In the genomic region with DNA sequence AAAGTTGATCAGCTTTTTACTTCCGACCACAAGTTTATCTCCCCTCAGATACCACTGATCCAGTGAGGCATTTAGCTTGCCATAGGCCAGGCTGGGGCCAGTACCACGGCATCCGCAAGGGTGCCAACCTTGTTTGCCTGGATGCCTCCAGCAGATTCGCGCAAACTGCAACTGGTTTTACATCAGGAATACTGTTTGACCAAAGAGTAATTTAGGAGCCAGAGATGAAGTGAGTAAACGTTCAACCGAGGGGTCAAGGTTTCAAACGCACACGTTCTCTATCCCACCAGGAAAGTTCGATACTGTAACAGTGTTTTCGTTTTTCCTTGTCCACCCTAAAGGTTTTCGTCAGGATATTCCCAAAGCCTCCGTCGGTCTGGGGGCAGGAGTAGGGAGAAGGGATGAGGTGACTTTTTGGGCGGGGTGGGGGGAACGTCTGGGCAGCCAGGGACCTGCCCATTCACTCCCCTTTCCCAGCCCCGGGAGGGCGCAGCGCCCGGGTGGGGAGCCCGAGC, we compare ENCODE assay signal across 9 cellular contexts. TPM values are rescaled to one million over a fixed set of nuclear protein-coding genes. Genes with fewer than 3 reads are reported as not detected.
DNase-seq lines count a peak whose midpoint lies in the region; ATAC-seq and TF ChIP-seq lines count a peak whose summit lies in the region.
"Had no signal": no experiment of that assay in that cellular context is flagged by ENCODE, and none has a peak within 500 bp of the region (broad histone marks: within the 10 kb centered on the region; RNA-seq: fewer than 3 reads in every experiment).

A gene with protein sequence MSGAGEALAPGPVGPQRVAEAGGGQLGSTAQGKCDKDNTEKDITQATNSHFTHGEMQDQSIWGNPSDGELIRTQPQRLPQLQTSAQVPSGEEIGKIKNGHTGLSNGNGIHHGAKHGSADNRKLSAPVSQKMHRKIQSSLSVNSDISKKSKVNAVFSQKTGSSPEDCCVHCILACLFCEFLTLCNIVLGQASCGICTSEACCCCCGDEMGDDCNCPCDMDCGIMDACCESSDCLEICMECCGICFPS (plus strand): TSS at position 459 of the 515 bp plus-strand sequence. CDS start 940 bp downstream, outside the sequence.

- peak within 1 kb of the TSS; percentile 91 to 96 (median 95) for H3K4me3 Mint-ChIP-seq in T-cell

- H3K27ac ChIP-seq in stomach smooth muscle (ENCODE audit: low read length), result peak within 1 kb of the TSS; percentile 76

- no peaks in the 10 kb centered on the region for H3K9me3 Mint-ChIP-seq in T-cell

- POLR2A ChIA-PET in T-cell (lab: Charles Lee), result no interaction called here

- intact Hi-C loops in lower leg skin (cut with DNase I; ENCODE audit: low total_unique reads), result no loop called here

- H3K9ac ChIP-seq in stomach smooth muscle (ENCODE audit: low read length in 2 of 2), result peak within 1 kb of the TSS; percentile 80

- no peak for ATAC-seq in T-cell (replicated peaks in 1 of 4)
- no peak for ATAC-seq in HG03039 (IDR thresholded peaks at IDR 0.05; ENCODE audit: unreplicated experiment)

- peaks cover 10% of the 10 kb centered on the region for H3K4me1 ChIP-seq in stomach smooth muscle (ENCODE audit: control insufficient read depth, insufficient read depth, low read length)

- H3K27me3 Mint-ChIP-seq in T-cell, result no peaks in the 10 kb centered on the region

- TF ChIP-seq POLR2A in lower leg skin (IDR thresholded peaks at IDR 0.05), result no peak

- DNase-seq in GM12865 (ENCODE audit: low read depth) (peak; percentile 81), T-cell (peak in 12 of 34 experiments; percentile 9 to 32 (median 16)), dedifferentiated amniotic fluid mesenchymal stem cell (ENCODE audit: extremely low spot score) (peak; percentile 19), lower leg skin (ENCODE audit: low spot score in 2 of 2) (no peak), NCI-H526 treated with DMSO at 0.1 percent for 48 hours (lab: John Stamatoyannopoulos, UW) (no peak), UCSD-AML1 (lab: John Stamatoyannopoulos, UW; ENCODE audit: unreplicated experiment) (no peak)

- no peaks in the 10 kb centered on the region for H3K27me3 ChIP-seq in stomach smooth muscle (ENCODE audit: control insufficient read depth in 1 of 2, insufficient read depth in 2 of 2, low read length in 2 of 2)

- peaks cover 3% of the 10 kb centered on the region for H3K36me3 Mint-ChIP-seq in T-cell

- H3K4me1 Mint-ChIP-seq in T-cell, result peaks cover 43 to 61% (median 61%) of the 10 kb centered on the region in 3 donors

- H3K9me3 ChIP-seq in stomach smooth muscle (ENCODE audit: control insufficient read depth in 2 of 2, low read length in 2 of 2), result no peaks in the 10 kb centered on the region

- peak within 1 kb of the TSS; percentile 94 to 98 for H3K27ac Mint-ChIP-seq in T-cell

- no peak for TF ChIP-seq CTCF in GM12865 (IDR thresholded peaks at IDR 0.05; ENCODE audit: insufficient read depth, low read depth, low read length, missing control alignments)
- no peak for TF ChIP-seq CTCF in lower leg skin (IDR thresholded peaks at IDR 0.05)

- whole genome bisulfite sequencing in lower leg skin, 2 donors, result 35 to 42% methylated on average over 21 of the region's 21 CpGs

- H3K4me3 ChIP-seq in GM12865 (ENCODE audit: low read depth, low read length) (peak within 1 kb of the TSS; percentile 84), lower leg skin (ENCODE audit: low read depth, poor library complexity, severe bottlenecking) (peak within 1 kb of the TSS; percentile 84), stomach smooth muscle (ENCODE audit: low read length in 2 of 2) (peak within 1 kb of the TSS; percentile 81 to 92)
- H3K4me3 ChIP-seq: K562 had no signal

- CTCF ChIA-PET in T-cell (lab: Charles Lee), result interaction anchor here in 1 of 2 donors (1.1 kb wide), 1 partner anchor 12 kb away, joined by 3 read pairs; no protein-coding TSS in a partner anchor

- no peaks in the 10 kb centered on the region for H3K36me3 ChIP-seq in stomach smooth muscle (ENCODE audit: control insufficient read depth in 2 of 2, insufficient read depth in 2 of 2, low read length in 2 of 2)

RNA-seq across cellular contexts. Expression of the gene that starts here (rescaled TPM):
- 10 to 100 TPM; 56.3 to 84.6 (median 65.0) TPM for total RNA-seq in T-cell
- total RNA-seq in lower leg skin, result 10 to 100 TPM; 27.0 to 58.5 (median 38.9) TPM

Comparison
In these comparisons a context has a peak if more than half of its experiments do, and no peak if none do; other contexts are left out.
1. DNase-seq: peak in GM12865 (single experiment) and dedifferentiated amniotic fluid mesenchymal stem cell (single experiment); none in lower leg skin (0 of 2), NCI-H526 treated with DMSO at 0.1 percent for 48 hours (single experiment) and UCSD-AML1 (single experiment).
2. Peak in every context shown above with its lines, with median percentiles within 50 percentile points of each other: H3K4me3 ChIP-seq.